10 cellular contexts compared by ENCODE assay signal in the genomic region with DNA sequence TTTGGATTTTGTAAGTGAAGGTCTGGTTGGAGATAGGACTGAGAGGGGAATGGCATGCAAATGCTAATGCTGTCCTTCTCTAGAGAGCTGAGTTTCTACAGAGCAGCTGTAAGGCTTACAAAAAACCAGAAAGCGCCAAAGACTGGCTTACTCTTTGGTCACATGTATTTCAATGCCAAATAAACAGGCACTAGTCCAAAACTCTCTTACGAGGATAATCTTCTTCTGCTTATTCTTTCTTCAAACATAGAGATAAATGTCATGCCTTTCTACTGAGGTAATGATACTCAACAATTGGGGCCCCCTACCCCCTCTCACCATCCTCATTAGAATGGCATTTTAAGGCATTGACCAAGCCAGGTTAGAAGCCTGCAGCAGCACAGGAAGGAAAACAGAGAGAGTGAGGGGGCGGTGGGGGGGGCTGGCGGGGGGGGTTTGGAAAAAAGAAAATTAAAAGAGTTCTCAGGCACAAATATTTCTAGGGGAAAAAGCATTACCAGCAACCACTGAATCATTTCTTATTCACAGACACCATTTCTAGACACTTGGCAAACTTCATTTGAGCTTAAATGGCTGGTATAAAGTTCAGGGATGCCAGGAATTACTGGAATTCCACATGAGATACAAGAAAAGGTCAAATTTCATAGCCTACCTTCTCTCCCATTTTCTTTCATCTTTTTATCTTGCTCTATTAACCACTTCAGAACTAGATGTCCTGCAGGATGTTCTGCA. TPM values are rescaled to one million over a fixed set of nuclear protein-coding genes. Genes with fewer than 3 reads are reported as not detected.
DNase-seq lines count a peak whose midpoint lies in the region; ATAC-seq lines count a peak whose summit lies in the region.
"Had no signal": no experiment of that assay in that cellular context is flagged by ENCODE, and none has a peak within 500 bp of the region (broad histone marks: within the 10 kb centered on the region; RNA-seq: fewer than 3 reads in every experiment).

No MANE protein-coding gene starts in this region.

- no peak overlapping the region for H4K8ac ChIP-seq in trophoblast cell (ENCODE audit: low read depth, low read length)

- H2AK5ac ChIP-seq in trophoblast cell (ENCODE audit: low read length) = no peak overlapping the region

- H3K27me3 ChIP-seq in adipocyte (replicated peaks; ENCODE audit: control insufficient read depth, insufficient read depth, low read length) = no peaks in the 10 kb centered on the region
- H3K27me3 ChIP-seq in trophoblast cell (ENCODE audit: insufficient read depth, low read length) = no peaks in the 10 kb centered on the region

- H3K79me2 ChIP-seq in trophoblast cell (ENCODE audit: control insufficient read depth, insufficient read depth, low read length, poor library complexity) = peaks cover 2% of the 10 kb centered on the region

- H3K36me3 ChIP-seq in adipocyte (ENCODE audit: control insufficient read depth, insufficient read depth, low read length, severe bottlenecking) (peaks cover 69% of the 10 kb centered on the region), trophoblast cell (ENCODE audit: control insufficient read depth in 1 of 2, insufficient read depth in 2 of 2, low read length in 2 of 2) (peaks cover 8 to 16% of the 10 kb centered on the region in 2 experiments)

- no peak overlapping the region for H3K14ac ChIP-seq in trophoblast cell (ENCODE audit: low read length)

- peak overlapping the region; percentile 91 for H3K27ac ChIP-seq in trophoblast cell (ENCODE audit: low read depth, low read length)
- H3K27ac ChIP-seq: VCaP had no signal

- H3K4me2 ChIP-seq in trophoblast cell (ENCODE audit: low read length) = peak overlapping the region; percentile 24

- H2BK120ac ChIP-seq in trophoblast cell (ENCODE audit: insufficient read depth, low read length, poor library complexity) = no peak overlapping the region

- no peak overlapping the region for H4K12ac ChIP-seq in trophoblast cell (ENCODE audit: low read depth, low read length)

- H3K4me1 ChIP-seq in adipocyte (ENCODE audit: control insufficient read depth, insufficient read depth, low read length) = peaks cover 20% of the 10 kb centered on the region
- peaks cover 10 to 15% of the 10 kb centered on the region in 2 experiments for H3K4me1 ChIP-seq in trophoblast cell (ENCODE audit: control insufficient read depth in 1 of 2, insufficient read depth in 2 of 2, low read length in 2 of 2)

- H4K91ac ChIP-seq in trophoblast cell (ENCODE audit: low read depth, low read length) = no peak overlapping the region

- no peak overlapping the region for H3K23ac ChIP-seq in trophoblast cell (ENCODE audit: low read length)

- peak; percentile 74 for DNase-seq in ELR (ENCODE audit: low read depth)
- DNase-seq in adipocyte (ENCODE audit: low read depth) = peak; percentile 93
- no peak for DNase-seq in left ventricle myocardium superior
- peak in 1 of 2 donors; percentile 48 for DNase-seq in trophoblast cell
- DNase-seq in NCI-H146 (lab: John Stamatoyannopoulos, UW) = no peak
- DNase-seq in ecto neural progenitor cell (ENCODE audit: low spot score) = no peak
- DNase-seq in COLO668 (lab: John Stamatoyannopoulos, UW; ENCODE audit: unreplicated experiment) = no peak
- DNase-seq: effector CD8-positive, alpha-beta T cell had no signal

- H3K9me3 ChIP-seq in adipocyte (ENCODE audit: control insufficient read depth, low read length) (no peaks in the 10 kb centered on the region), trophoblast cell (ENCODE audit: insufficient read depth, low read depth, low read length) (no peaks in the 10 kb centered on the region)

- H2BK12ac ChIP-seq in trophoblast cell (ENCODE audit: low read length) = no peak overlapping the region

- no CpG with 5 or more reads among the region's 4 CpGs for WGBS in trophoblast cell (ENCODE audit: extremely low coverage, insufficient coverage, insufficient read length)

- no peak overlapping the region for H3K18ac ChIP-seq in trophoblast cell (ENCODE audit: low read length)

- intact Hi-C loops in left ventricle myocardium superior (cut with micrococcal nuclease) = no loop called here

- H3K79me1 ChIP-seq in trophoblast cell (ENCODE audit: low read length) = peaks cover 15% of the 10 kb centered on the region

- peak; percentile 89 for ATAC-seq in left ventricle myocardium superior
- ATAC-seq in GM21360 (IDR thresholded peaks at IDR 0.05; ENCODE audit: unreplicated experiment) = no peak

- H3K4me3 ChIP-seq in adipocyte (ENCODE audit: low read length) = no peak overlapping the region
- H3K4me3 ChIP-seq in trophoblast cell (ENCODE audit: low read depth, low read length) = no peak overlapping the region

- H3K4ac ChIP-seq in trophoblast cell (ENCODE audit: low read depth, low read length) = no peak overlapping the region

- H2AFZ ChIP-seq in trophoblast cell (ENCODE audit: insufficient read depth, low read length, poor library complexity) = no peak overlapping the region

- no peak overlapping the region for H2BK5ac ChIP-seq in trophoblast cell (ENCODE audit: low read depth, low read length, poor library complexity)

- H3K9ac ChIP-seq in adipocyte (ENCODE audit: low read length) = no peak overlapping the region
- H3K9ac ChIP-seq in trophoblast cell (ENCODE audit: low read length) = no peak overlapping the region

RNA-seq across cellular contexts. Expression of gene PUM3, which starts 34.0 kb away (rescaled TPM):
- 12.5 TPM for total RNA-seq in left ventricle myocardium superior
- 62.3 and 63.6 TPM in 2 replicates for polyA plus RNA-seq in trophoblast cell (2013)

Comparison
In these comparisons a context has a peak if more than half of its experiments do, and no peak if none do; other contexts are left out.
1. DNase-seq: peak in ELR (single experiment) and adipocyte (single experiment); none in left ventricle myocardium superior (single experiment), NCI-H146 (single experiment), ecto neural progenitor cell (single experiment) and COLO668 (single experiment).